Comparison of ENCODE assay signal across 8 cellular contexts in genomic region chr2:5695641-5696350, GRCh38. TPM values are rescaled to one million over a fixed set of nuclear protein-coding genes. Genes with fewer than 3 reads are reported as not detected.
DNase-seq lines count a peak whose midpoint lies in the region; ATAC-seq and TF ChIP-seq lines count a peak whose summit lies in the region.

No MANE protein-coding gene starts in this region.

- TF ChIP-seq POLR2A in suprapubic skin (IDR thresholded peaks at IDR 0.05): no peak

- H3K9me3 ChIP-seq in SJCRH30 (replicated peaks): no peaks in the 10 kb centered on the region
- no peaks in the 10 kb centered on the region for H3K9me3 ChIP-seq in hepatocyte (ENCODE audit: low read depth)
- H3K9me3 ChIP-seq in suprapubic skin: no peaks in the 10 kb centered on the region

- no peak for TF ChIP-seq EP300 in suprapubic skin (IDR thresholded peaks at IDR 0.05)

- WGBS in hepatocyte (ENCODE audit: low lambda C conversion rate, missing lambda C conversion rate): 1% methylated on average over 40 of the region's 41 CpGs
- WGBS in suprapubic skin: 5% methylated on average over 40 of the region's 41 CpGs

- intact Hi-C loops in activated CD4-positive, alpha-beta T cell treated with anti-CD3 and anti-CD28 coated beads, Interleukin-2, amount 10 ng/mL, durations not matched to agents 24 days and 14 days (cut with micrococcal nuclease): no loop called here

- H3K27me3 ChIP-seq in SJCRH30 (no peaks in the 10 kb centered on the region), hepatocyte (peaks cover 7% of the 10 kb centered on the region), suprapubic skin (peaks cover 85% of the 10 kb centered on the region)

- H3K27ac ChIP-seq in SJCRH30 (peak overlapping the region; percentile 89), hepatocyte (peak overlapping the region; percentile 91), suprapubic skin (no peak overlapping the region)

- TF ChIP-seq CTCF in hepatocyte (IDR thresholded peaks at IDR 0.05; ENCODE audit: poor library complexity) (peak; percentile 5), suprapubic skin (IDR thresholded peaks at IDR 0.05) (no peak)

- peaks cover 3% of the 10 kb centered on the region for H3K4me1 ChIP-seq in SJCRH30
- H3K4me1 ChIP-seq in hepatocyte (ENCODE audit: insufficient read depth): no peaks in the 10 kb centered on the region
- H3K4me1 ChIP-seq in suprapubic skin: peaks cover 46% of the 10 kb centered on the region

- peak overlapping the region; percentile 67 for H3K27ac Mint-ChIP-seq in activated CD4-positive, alpha-beta T cell treated with anti-CD3 and anti-CD28 coated beads, Interleukin-2, amount 10 ng/mL, durations not matched to agents 24 days and 14 days

- peaks cover 78% of the 10 kb centered on the region for H3K79me2 ChIP-seq in hepatocyte

- H3K4me1 Mint-ChIP-seq in activated CD4-positive, alpha-beta T cell treated with anti-CD3 and anti-CD28 coated beads, Interleukin-2, amount 10 ng/mL, durations not matched to agents 24 days and 14 days: peaks cover 2% of the 10 kb centered on the region

- DNase-seq in activated CD4-positive, alpha-beta T cell treated with anti-CD3 and anti-CD28 coated beads, Interleukin-2, amount 10 ng/mL, durations not matched to agents 24 days and 14 days: no peak
- no peak for DNase-seq in activated CD4-positive, alpha-beta T cell treated with anti-CD3 and anti-CD28 coated beads, Interleukin-2, amount 50 U/mL, for 4 hours
- DNase-seq in SJCRH30 (peak; percentile 66 to 76), hepatocyte (ENCODE audit: low spot score) (peak; percentile 60), suprapubic skin (ENCODE audit: low spot score in 2 of 2) (no peak), activated T-cell treated with anti-CD3 and anti-CD28 coated beads for 4 hours (no peak)
- DNase-seq in activated effector memory CD4-positive, alpha-beta T cell treated with Interleukin-2 at 50 U/mL for 16 hours: no peak

- H2AFZ ChIP-seq in hepatocyte: peak overlapping the region; percentile 51

- H3K4me3 ChIP-seq in SJCRH30 (peak overlapping the region; percentile 91), hepatocyte (peak overlapping the region; percentile 73), suprapubic skin (peak overlapping the region; percentile 43)

- ATAC-seq in HG03432 (IDR thresholded peaks at IDR 0.05; ENCODE audit: unreplicated experiment): no peak

- H3K27me3 Mint-ChIP-seq in activated CD4-positive, alpha-beta T cell treated with anti-CD3 and anti-CD28 coated beads, Interleukin-2, amount 10 ng/mL, durations not matched to agents 24 days and 14 days: peaks cover 54% of the 10 kb centered on the region

- H4K20me1 ChIP-seq in hepatocyte (ENCODE audit: insufficient read depth, poor library complexity, severe bottlenecking): peaks cover 37% of the 10 kb centered on the region

- no peak overlapping the region for H3K4me3 Mint-ChIP-seq in activated CD4-positive, alpha-beta T cell treated with anti-CD3 and anti-CD28 coated beads, Interleukin-2, amount 10 ng/mL, durations not matched to agents 24 days and 14 days

- H3K9me2 ChIP-seq in hepatocyte (replicated peaks; ENCODE audit: insufficient read depth): no peaks in the 10 kb centered on the region

- H3K9me3 Mint-ChIP-seq in activated CD4-positive, alpha-beta T cell treated with anti-CD3 and anti-CD28 coated beads, Interleukin-2, amount 10 ng/mL, durations not matched to agents 24 days and 14 days: peaks cover 4% of the 10 kb centered on the region

- H3K36me3 Mint-ChIP-seq in activated CD4-positive, alpha-beta T cell treated with anti-CD3 and anti-CD28 coated beads, Interleukin-2, amount 10 ng/mL, durations not matched to agents 24 days and 14 days (ENCODE audit: low read depth): peaks cover 9% of the 10 kb centered on the region

- H3K36me3 ChIP-seq in SJCRH30 (peaks cover 6% of the 10 kb centered on the region; the same call in 1 of the 2 replicates), hepatocyte (replicated peaks; ENCODE audit: insufficient read depth, low read depth) (no peaks in the 10 kb centered on the region), suprapubic skin (no peaks in the 10 kb centered on the region)

- peak overlapping the region; percentile 90 for H3K4me2 ChIP-seq in hepatocyte

RNA-seq across cellular contexts. Expression of gene SOX11, which starts 3.6 kb away (rescaled TPM):
- total RNA-seq in activated CD4-positive, alpha-beta T cell treated with anti-CD3 and anti-CD28 coated beads, Interleukin-2, amount 10 ng/mL, durations not matched to agents 24 days and 14 days: not detected in 2 replicates
- total RNA-seq in SJCRH30 (2014; rRNA removed; shearing (Covaris generic)): 18.8 and 19.8 TPM in 2 replicates
- total RNA-seq in hepatocyte (16.6 and 20.7 TPM in 2 replicates), suprapubic skin (under 1 TPM in 1 of 4 donors, not detected in 3; 0.05 TPM)
- 2.5 and 3.0 TPM in 2 replicates for polyA plus RNA-seq in hepatocyte

Comparison
In these comparisons a context has a peak if more than half of its experiments do, and no peak if none do; other contexts are left out.
1. DNase-seq: peak in SJCRH30 (2 of 2) and hepatocyte (single experiment); none in activated CD4-positive, alpha-beta T cell treated with anti-CD3 and anti-CD28 coated beads, Interleukin-2, amount 10 ng/mL, durations not matched to agents 24 days and 14 days (single experiment), activated CD4-positive, alpha-beta T cell treated with anti-CD3 and anti-CD28 coated beads, Interleukin-2, amount 50 U/mL, for 4 hours (0 of 2), suprapubic skin (0 of 2), activated effector memory CD4-positive, alpha-beta T cell treated with Interleukin-2 at 50 U/mL for 16 hours (single experiment) and activated T-cell treated with anti-CD3 and anti-CD28 coated beads for 4 hours (single experiment).
2. RNA of gene SOX11, which starts 3.6 kb away (total RNA-seq): 16.6 to 20.7 TPM in hepatocyte and 18.8 to 19.8 TPM in SJCRH30; not detected in activated CD4-positive, alpha-beta T cell treated with anti-CD3 and anti-CD28 coated beads, Interleukin-2, amount 10 ng/mL, durations not matched to agents 24 days and 14 days and 0.05 TPM in suprapubic skin; every median in the first group is over 10 times any median in the second.
3. Peak in every context shown above with its lines, with median percentiles within 50 percentile points of each other: H3K4me3 ChIP-seq.